19 cellular contexts compared by ENCODE assay signal in the genomic region with DNA sequence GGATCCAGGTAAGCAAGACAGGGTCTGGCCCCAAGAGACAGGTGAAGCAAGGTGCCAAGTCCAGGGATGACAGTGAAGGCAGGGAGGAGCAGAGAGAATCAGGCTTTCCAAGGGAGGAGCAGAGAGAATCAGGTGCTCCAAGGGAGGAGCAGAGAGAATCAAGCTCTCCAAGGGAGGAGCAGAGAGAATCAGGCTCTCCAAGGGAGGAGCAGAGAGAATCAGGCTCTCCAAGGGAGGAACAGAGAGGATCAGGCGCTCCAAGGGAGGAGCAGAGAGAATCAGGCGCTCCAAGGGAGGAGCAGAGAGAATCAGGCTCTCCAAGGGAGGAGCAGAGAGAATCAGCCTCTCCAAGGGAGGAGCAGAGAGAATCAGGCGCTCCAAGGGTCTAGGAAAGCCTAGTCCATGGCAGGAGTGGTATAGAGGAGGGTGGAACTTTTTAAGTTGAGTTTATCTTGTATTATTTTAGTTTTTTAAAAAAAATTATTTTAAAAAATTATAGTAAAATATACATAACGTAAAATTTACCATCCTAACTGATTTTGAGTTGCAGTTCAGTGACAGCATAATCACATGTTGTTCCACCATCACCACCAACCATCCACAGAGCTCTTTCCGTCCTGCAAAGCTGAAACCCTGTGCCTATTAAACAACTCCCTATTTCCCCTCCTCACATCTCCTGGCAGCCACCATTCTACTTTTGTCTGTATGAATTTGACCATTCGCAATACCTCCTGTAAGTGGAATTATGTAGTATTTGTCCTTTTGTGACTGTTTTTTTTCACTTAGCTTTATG.
DNase-seq lines count a peak whose midpoint lies in the region; ATAC-seq and TF ChIP-seq lines count a peak whose summit lies in the region.
"Had no signal": no experiment of that assay in that cellular context is flagged by ENCODE, and none has a peak within 500 bp of the region (broad histone marks: within the 10 kb centered on the region; RNA-seq: fewer than 3 reads in every experiment).

No MANE protein-coding gene starts in this region.

- in situ Hi-C loops in Panc1 (cut with HindIII; ENCODE audit: low pct_unique_long_range_greater_than_20kb, low sequenced_read_pairs) = no loop called here

- H3K9me3 Mint-ChIP-seq in endothelial cell (ENCODE audit: unreplicated experiment) = no peaks in the 10 kb centered on the region
- peaks cover 4% of the 10 kb centered on the region for H3K9me3 Mint-ChIP-seq in nephron progenitor cell
- no peaks in the 10 kb centered on the region for H3K9me3 Mint-ChIP-seq in stimulated activated memory B cell treated with anti-CD40 and anti-IgM and Interleukin-4, amounts not matched to agents 10 μg/mL and 1 μg/mL and 100 μg/mL, for 72 hours
- H3K9me3 Mint-ChIP-seq: activated naive CD4-positive, alpha-beta T cell treated with anti-CD3 and anti-CD28 coated beads, Interleukin-2, amount 10 ng/mL, durations not matched to agents 7 days and 5 days; T-helper 1 cell treated with Interleukin-12 subunit alpha and Interleukin-12 subunit beta and Interleukin-4 antibody, amounts not matched to agents 30 μg/mL and 1 μg/mL, for 36 hours had no signal

- no peak for DNase-seq in Panc1 (ENCODE audit: low read depth, low spot score)
- no peak for DNase-seq in endothelial cell (ENCODE audit: low spot score)
- DNase-seq in nephron progenitor cell = no peak
- DNase-seq in thyroid gland = no peak
- DNase-seq in NCI-H1105 (lab: John Stamatoyannopoulos, UW) = no peak
- DNase-seq: activated CD4-positive, alpha-beta T cell treated with anti-CD3 and anti-CD28 coated beads for 1 hour; activated CD8-positive, alpha-beta memory T cell treated with anti-CD3 and anti-CD28 coated beads, Interleukin-2, amount 50 U/mL, for 48 hours; activated naive CD4-positive, alpha-beta T cell treated with anti-CD3 and anti-CD28 coated beads, Interleukin-2, amount 10 ng/mL, durations not matched to agents 7 days and 5 days; DMS79; left colon; NCI-H2029 treated with DMSO at 0.1 percent for 48 hours; NCI-H524 treated with DMSO at 0.1 percent for 48 hours; stimulated activated CD8-positive, alpha-beta memory T cell treated with anti-CD3 and anti-CD28 coated beads, Interleukin-4, amount 100 ng/mL, for 48 hours had no signal

- H3K4me3 Mint-ChIP-seq in endothelial cell (ENCODE audit: unreplicated experiment) (no peak overlapping the region), nephron progenitor cell (no peak overlapping the region)
- H3K4me3 Mint-ChIP-seq in stimulated activated memory B cell treated with anti-CD40 and anti-IgM and Interleukin-4, amounts not matched to agents 10 μg/mL and 1 μg/mL and 100 μg/mL, for 72 hours = no peak overlapping the region
- H3K4me3 Mint-ChIP-seq: activated naive CD4-positive, alpha-beta T cell treated with anti-CD3 and anti-CD28 coated beads, Interleukin-2, amount 10 ng/mL, durations not matched to agents 7 days and 5 days; T-helper 1 cell treated with Interleukin-12 subunit alpha and Interleukin-12 subunit beta and Interleukin-4 antibody, amounts not matched to agents 30 μg/mL and 1 μg/mL, for 36 hours had no signal

- no peaks in the 10 kb centered on the region for H3K27me3 ChIP-seq in Panc1 (ENCODE audit: control insufficient read depth, insufficient read depth, low read length)
- no peaks in the 10 kb centered on the region for H3K27me3 ChIP-seq in thyroid gland
- H3K27me3 ChIP-seq: cardiac muscle cell, MG63 had no signal

- peak overlapping the region; percentile 54 for H3K27ac Mint-ChIP-seq in endothelial cell (ENCODE audit: unreplicated experiment)
- H3K27ac Mint-ChIP-seq in nephron progenitor cell = peak overlapping the region; percentile 54
- H3K27ac Mint-ChIP-seq in stimulated activated memory B cell treated with anti-CD40 and anti-IgM and Interleukin-4, amounts not matched to agents 10 μg/mL and 1 μg/mL and 100 μg/mL, for 72 hours = no peak overlapping the region
- H3K27ac Mint-ChIP-seq: activated naive CD4-positive, alpha-beta T cell treated with anti-CD3 and anti-CD28 coated beads, Interleukin-2, amount 10 ng/mL, durations not matched to agents 7 days and 5 days; T-helper 1 cell treated with Interleukin-12 subunit alpha and Interleukin-12 subunit beta and Interleukin-4 antibody, amounts not matched to agents 30 μg/mL and 1 μg/mL, for 36 hours had no signal

- H3K4me1 ChIP-seq in Panc1 (ENCODE audit: control insufficient read depth, insufficient read depth, low read length) (no peaks in the 10 kb centered on the region), thyroid gland (peaks cover 37 to 59% of the 10 kb centered on the region in 2 donors)

- POLR2A ChIA-PET in Panc1 (lab: Charles Lee) = no interaction called here

- H3K36me3 ChIP-seq in Panc1 (ENCODE audit: control insufficient read depth, insufficient read depth, low read length) = no peaks in the 10 kb centered on the region
- H3K36me3 ChIP-seq in thyroid gland = no peaks in the 10 kb centered on the region
- H3K36me3 ChIP-seq: cardiac muscle cell had no signal

- H3K36me3 Mint-ChIP-seq in endothelial cell (ENCODE audit: low read depth, unreplicated experiment) (peaks cover 23% of the 10 kb centered on the region), nephron progenitor cell (ENCODE audit: low read depth) (peaks cover 32% of the 10 kb centered on the region)
- no peaks in the 10 kb centered on the region for H3K36me3 Mint-ChIP-seq in stimulated activated memory B cell treated with anti-CD40 and anti-IgM and Interleukin-4, amounts not matched to agents 10 μg/mL and 1 μg/mL and 100 μg/mL, for 72 hours
- H3K36me3 Mint-ChIP-seq: activated naive CD4-positive, alpha-beta T cell treated with anti-CD3 and anti-CD28 coated beads, Interleukin-2, amount 10 ng/mL, durations not matched to agents 7 days and 5 days had no signal

- H3K4me3 ChIP-seq in Panc1 (ENCODE audit: low read depth in 2 of 2, low read length in 2 of 2) = no peak overlapping the region
- H3K4me3 ChIP-seq in thyroid gland (replicated peaks in 1 of 3) = no peak overlapping the region
- H3K4me3 ChIP-seq: cardiac muscle cell, MG63 had no signal

- intact Hi-C loops in Panc1 (cut with micrococcal nuclease; ENCODE audit: unreplicated experiment) (no loop called here), thyroid gland (cut with DNase I) (loop anchor here (10.0 kb wide), 1 partner anchor 48 kb away; no protein-coding TSS in a partner anchor)

- TF ChIP-seq POLR2A in thyroid gland (IDR thresholded peaks at IDR 0.05) = no peak

- peaks cover 28% of the 10 kb centered on the region for H3K4me1 Mint-ChIP-seq in endothelial cell (ENCODE audit: unreplicated experiment)
- peaks cover 14% of the 10 kb centered on the region for H3K4me1 Mint-ChIP-seq in nephron progenitor cell
- H3K4me1 Mint-ChIP-seq in stimulated activated memory B cell treated with anti-CD40 and anti-IgM and Interleukin-4, amounts not matched to agents 10 μg/mL and 1 μg/mL and 100 μg/mL, for 72 hours = no peaks in the 10 kb centered on the region
- H3K4me1 Mint-ChIP-seq: activated naive CD4-positive, alpha-beta T cell treated with anti-CD3 and anti-CD28 coated beads, Interleukin-2, amount 10 ng/mL, durations not matched to agents 7 days and 5 days had no signal

- no peak overlapping the region for H3K27ac ChIP-seq in Panc1 (ENCODE audit: low read length)
- peak overlapping the region; percentile 81 to 91 (median 87) for H3K27ac ChIP-seq in thyroid gland
- H3K27ac ChIP-seq: cardiac muscle cell had no signal

- CTCF ChIA-PET in Panc1 (lab: Charles Lee) = no interaction called here

- ATAC-seq in Panc1 = peak; percentile 48; the same call in 1 of the 2 replicates
- ATAC-seq in HG03139 (IDR thresholded peaks at IDR 0.05; ENCODE audit: unreplicated experiment) = no peak
- no peak for ATAC-seq in stimulated activated memory B cell treated with anti-CD40 and anti-IgM and Interleukin-4, amounts not matched to agents 10 μg/mL and 1 μg/mL and 100 μg/mL, for 72 hours
- ATAC-seq in HG03432 (IDR thresholded peaks at IDR 0.05; ENCODE audit: unreplicated experiment) = no peak
- ATAC-seq: left colon had no signal

- BruUV-seq in Panc1 (replicated peaks; lab: Mats Ljungman, UMichigan) = no TSS peak

- H3K9me3 ChIP-seq in Panc1 (ENCODE audit: control insufficient read depth, insufficient read depth, low read depth, low read length) = no peaks in the 10 kb centered on the region
- H3K9me3 ChIP-seq in thyroid gland = no peaks in the 10 kb centered on the region
- H3K9me3 ChIP-seq: MG63 had no signal

- 84 to 92% methylated on average over 6 of the region's 6 CpGs for WGBS in thyroid gland, 2 donors

- H3K27me3 Mint-ChIP-seq in endothelial cell (ENCODE audit: unreplicated experiment) (peaks cover 3% of the 10 kb centered on the region), nephron progenitor cell (ENCODE audit: low read depth, poor library complexity) (no peaks in the 10 kb centered on the region)
- peaks cover 9% of the 10 kb centered on the region for H3K27me3 Mint-ChIP-seq in stimulated activated memory B cell treated with anti-CD40 and anti-IgM and Interleukin-4, amounts not matched to agents 10 μg/mL and 1 μg/mL and 100 μg/mL, for 72 hours

- TF ChIP-seq CTCF in Panc1 (IDR thresholded peaks at IDR 0.05) = no peak
- no peak for TF ChIP-seq CTCF in endothelial cell (IDR thresholded peaks at IDR 0.05; ENCODE audit: unreplicated experiment)
- no peak for TF ChIP-seq CTCF in nephron progenitor cell (IDR thresholded peaks at IDR 0.05)
- TF ChIP-seq CTCF in thyroid gland (IDR thresholded peaks at IDR 0.05) = no peak
